9 cellular contexts compared by ENCODE assay signal in the genomic region with DNA sequence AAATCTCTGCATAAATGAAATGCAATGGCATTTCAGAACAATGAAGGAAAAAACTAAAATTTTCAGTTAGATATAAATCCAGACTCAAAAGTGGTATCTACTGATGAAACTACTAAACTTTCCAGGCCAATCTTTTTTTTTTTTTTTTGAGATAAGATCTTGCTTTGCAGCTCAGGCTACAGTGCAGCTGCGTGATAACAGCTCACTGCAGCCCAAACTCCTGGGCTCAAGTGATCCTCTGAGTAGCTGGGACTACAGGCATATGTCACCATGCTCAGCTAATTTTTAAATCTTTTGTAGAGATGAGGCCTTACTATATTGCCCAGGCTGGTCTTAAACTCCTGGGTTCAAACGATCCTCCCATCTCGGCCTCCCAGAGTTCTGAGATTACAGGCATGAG.
"Had no signal": no experiment of that assay in that cellular context is flagged by ENCODE, and none has a peak within 500 bp of the region (broad histone marks: within the 10 kb centered on the region; RNA-seq: fewer than 3 reads in every experiment).

No MANE protein-coding gene starts in this region.

- H3K36me3 Mint-ChIP-seq: IgD-negative memory B cell had no signal

- H3K27ac ChIP-seq: HL-60 had no signal

- H3K4me3 Mint-ChIP-seq: HFFc6, IgD-negative memory B cell had no signal

- H3K36me3 ChIP-seq: HAP-1 had no signal

- DNase-seq: GOT3, H7, HFFc6, KG1 had no signal

- H3K4me1 Mint-ChIP-seq: IgD-negative memory B cell had no signal

- ATAC-seq: HCT116, HepG2 had no signal

- H3K4me3 ChIP-seq: HAP-1 had no signal

- H3K27me3 Mint-ChIP-seq: IgD-negative memory B cell had no signal

- H3K27ac Mint-ChIP-seq: HFFc6, IgD-negative memory B cell had no signal
